In genomic region chr15:78056714-78057269, GRCh38 we compare ENCODE assay signal across 1 cellular context.
TF ChIP-seq lines count a peak whose summit lies in the region.

No MANE protein-coding gene starts in this region.

TF ChIP-seq in GM23338, 12 proteins besides CTCF, POLR2A, EP300 and RAD21 (continued from another document):
- no peak for TF ChIP-seq NANOG (IDR thresholded peaks at IDR 0.05; ENCODE audit: borderline replicate concordance)
- TF ChIP-seq ZNF462 (CRISPR knock-in tag; IDR thresholded peaks at IDR 0.05) = no peak
- TF ChIP-seq JUNB (IDR thresholded peaks at IDR 0.05; ENCODE audit: unreplicated experiment) = no peak
- no peak for TF ChIP-seq EZH2phosphoT487 (IDR thresholded peaks at IDR 0.05; ENCODE audit: unreplicated experiment)
- TF ChIP-seq ZNF331 (CRISPR knock-in tag; IDR thresholded peaks at IDR 0.05; ENCODE audit: low read depth) = no peak
